8 cellular contexts compared by ENCODE assay signal in genomic region chr11:62124186-62125113, GRCh38. TPM values are rescaled to one million over a fixed set of nuclear protein-coding genes. Genes with fewer than 3 reads are reported as not detected.
DNase-seq lines count a peak whose midpoint lies in the region; ATAC-seq, FAIRE-seq and TF ChIP-seq lines count a peak whose summit lies in the region.

No MANE protein-coding gene starts in this region.

- peak overlapping the region; percentile 57 for H3K27ac ChIP-seq in AG04450 (ENCODE audit: low read depth, low read length)
- H3K27ac ChIP-seq in Panc1 (ENCODE audit: low read length) = peak overlapping the region; percentile 95
- peak overlapping the region; percentile 3 for H3K27ac ChIP-seq in layer of hippocampus (ENCODE audit: low read depth, low read length)

- no peaks in the 10 kb centered on the region for H3K9me3 Mint-ChIP-seq in stimulated activated memory B cell treated with anti-CD40 and anti-IgM and Interleukin-4, amounts not matched to agents 10 μg/mL and 1 μg/mL and 100 μg/mL, for 72 hours

- H3K4me1 Mint-ChIP-seq in stimulated activated memory B cell treated with anti-CD40 and anti-IgM and Interleukin-4, amounts not matched to agents 10 μg/mL and 1 μg/mL and 100 μg/mL, for 72 hours = peaks cover 24% of the 10 kb centered on the region

- no peaks in the 10 kb centered on the region for H3K27me3 ChIP-seq in AG04450 (ENCODE audit: control insufficient read depth, insufficient read depth, low read length)
- H3K27me3 ChIP-seq in Panc1 (ENCODE audit: control insufficient read depth, insufficient read depth, low read length) = no peaks in the 10 kb centered on the region
- no peaks in the 10 kb centered on the region for H3K27me3 ChIP-seq in layer of hippocampus (ENCODE audit: control insufficient read depth, insufficient read depth, low read length)

- ATAC-seq in HG03025 (IDR thresholded peaks at IDR 0.05; ENCODE audit: low FRiP score, unreplicated experiment) = peak; percentile 24
- ATAC-seq in Panc1 = peak; percentile 63
- ATAC-seq in stimulated activated memory B cell treated with anti-CD40 and anti-IgM and Interleukin-4, amounts not matched to agents 10 μg/mL and 1 μg/mL and 100 μg/mL, for 72 hours = peak; percentile 37
- ATAC-seq in GM21360 (IDR thresholded peaks at IDR 0.05; ENCODE audit: unreplicated experiment) = no peak

- TSS peak; percentile 83 for BruUV-seq in Panc1 (replicated peaks; lab: Mats Ljungman, UMichigan)

- intact Hi-C loops in Panc1 (cut with micrococcal nuclease; ENCODE audit: unreplicated experiment) = no loop called here

- H3K9me3 ChIP-seq in AG04450 (ENCODE audit: control insufficient read depth, insufficient read depth, low read length) (peaks cover 3% of the 10 kb centered on the region; the same call in 1 of the 2 replicates), Panc1 (ENCODE audit: control insufficient read depth, insufficient read depth, low read depth, low read length) (no peaks in the 10 kb centered on the region)

- in situ Hi-C loops in Panc1 (cut with HindIII; ENCODE audit: low pct_unique_long_range_greater_than_20kb, low sequenced_read_pairs) = no loop called here

- POLR2A ChIA-PET in AG04450 (lab: Yijun Ruan, JAX) (interaction anchor here (1.3 kb wide), 1 partner anchor 12 kb away, joined by 4 read pairs; no protein-coding TSS in a partner anchor), Panc1 (lab: Charles Lee) (no interaction called here)

- CTCF ChIA-PET in AG04450 (lab: Charles Lee) (interaction anchor here (1.1 to 7.5 kb wide), 3 partner anchors 10 to 176 kb away, joined by 3 to 42 read pairs (median 4); no protein-coding TSS in a partner anchor), Panc1 (lab: Charles Lee) (interaction anchor here (1.2 kb wide), 1 partner anchor 216 kb away, joined by 3 read pairs; no protein-coding TSS in a partner anchor)

- H3K36me3 ChIP-seq in Panc1 (ENCODE audit: control insufficient read depth, insufficient read depth, low read length) = peaks cover 9% of the 10 kb centered on the region; the same call in 1 of the 2 replicates

- peak overlapping the region; percentile 100 for H3K4me3 ChIP-seq in AG04450 (ENCODE audit: low read depth, low read length)
- peak overlapping the region; percentile 94 to 96 for H3K4me3 ChIP-seq in Panc1 (ENCODE audit: low read depth in 2 of 2, low read length in 2 of 2)
- H3K4me3 ChIP-seq in cardiac fibroblast (replicated peaks in 1 of 2; ENCODE audit: low read depth in 2 of 2, low read length in 2 of 2) = peak overlapping the region; percentile 94 to 98

- H3K4me1 ChIP-seq in Panc1 (ENCODE audit: control insufficient read depth, insufficient read depth, low read length) = peaks cover 18% of the 10 kb centered on the region

- H3K27ac Mint-ChIP-seq in stimulated activated memory B cell treated with anti-CD40 and anti-IgM and Interleukin-4, amounts not matched to agents 10 μg/mL and 1 μg/mL and 100 μg/mL, for 72 hours = peak overlapping the region; percentile 94

- peaks cover 9% of the 10 kb centered on the region for H3K27me3 Mint-ChIP-seq in stimulated activated memory B cell treated with anti-CD40 and anti-IgM and Interleukin-4, amounts not matched to agents 10 μg/mL and 1 μg/mL and 100 μg/mL, for 72 hours

- no peak for TF ChIP-seq POLR2A in GM12892 (IDR thresholded peaks at IDR 0.05; ENCODE audit: low read depth, low read length)

- peak; percentile 72 for FAIRE-seq in GM12892 (lab: Jason Lieb, UNC)

- TF ChIP-seq CTCF in AG04450 (IDR thresholded peaks at IDR 0.05; ENCODE audit: low read depth, low read length) (no peak), Panc1 (IDR thresholded peaks at IDR 0.05) (no peak), cardiac fibroblast (IDR thresholded peaks at IDR 0.05; ENCODE audit: low read depth, low read length) (no peak)

- peak overlapping the region; percentile 98 for H3K4me3 Mint-ChIP-seq in stimulated activated memory B cell treated with anti-CD40 and anti-IgM and Interleukin-4, amounts not matched to agents 10 μg/mL and 1 μg/mL and 100 μg/mL, for 72 hours

- H3K36me3 Mint-ChIP-seq in stimulated activated memory B cell treated with anti-CD40 and anti-IgM and Interleukin-4, amounts not matched to agents 10 μg/mL and 1 μg/mL and 100 μg/mL, for 72 hours = peaks cover 9% of the 10 kb centered on the region

- no peak for DNase-seq in AG04450 (ENCODE audit: low read depth, low spot score)
- DNase-seq in GM12892 (ENCODE audit: insufficient read length) = no peak
- DNase-seq in Panc1 (ENCODE audit: low read depth, low spot score) = no peak
- peak; percentile 32 to 52 for DNase-seq in cardiac fibroblast (ENCODE audit: low read depth in 2 of 2)

RNA-seq across cellular contexts. Expression of gene INCENP, which starts 0.6 kb away (rescaled TPM):
- 6.4 and 8.2 TPM in 2 replicates for polyA plus RNA-seq in AG04450 (2011; rRNA removed)
- polyA minus RNA-seq in AG04450 (2011; rRNA and poly(A)+ RNA removed) = 9.1 and 10.3 TPM in 2 replicates
- polyA plus RNA-seq in GM12892 (2012; ENCODE audit: missing spikeins) = 26.3 TPM
- total RNA-seq in Panc1 (2021; ENCODE audit: unreplicated experiment) = 81.5 TPM
- polyA plus RNA-seq in Panc1 (2012; ENCODE audit: insufficient read length) = 35.1 TPM

Comparison
In these comparisons a context has a peak if more than half of its experiments do, and no peak if none do; other contexts are left out.
1. DNase-seq: peak in cardiac fibroblast (2 of 2); none in AG04450 (single experiment), GM12892 (single experiment) and Panc1 (single experiment).
2. H3K27ac ChIP-seq: peak in every context shown above with its lines; median percentile 95 in Panc1; 57 in AG04450; 3 in layer of hippocampus.
3. Peak in every context shown above with its lines, with median percentiles within 50 percentile points of each other: H3K4me3 ChIP-seq.